ENCODE assay signal across 34 cellular contexts in the genomic region with DNA sequence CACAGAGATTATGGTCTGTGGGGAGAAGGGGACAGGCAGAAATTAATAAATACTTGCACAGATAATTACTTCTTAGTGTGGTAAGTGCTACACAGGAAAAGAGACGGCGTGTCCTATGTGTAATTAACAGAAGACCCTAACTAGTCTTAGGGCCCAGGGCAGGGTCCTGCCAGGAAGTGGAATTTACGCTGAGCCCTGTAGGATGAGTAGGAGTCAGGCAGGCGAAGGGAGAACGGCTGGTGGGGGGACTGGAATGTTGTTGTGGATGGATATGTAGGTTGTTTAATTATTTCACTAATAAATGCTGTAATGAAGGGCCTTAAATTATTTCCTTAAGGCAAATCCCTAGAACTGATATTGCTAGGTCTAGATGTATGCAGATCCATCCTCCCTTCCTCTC.
"Had no signal": no experiment of that assay in that cellular context is flagged by ENCODE, and none has a peak within 500 bp of the region (broad histone marks: within the 10 kb centered on the region; RNA-seq: fewer than 3 reads in every experiment).

No MANE protein-coding gene starts in this region.

- H3K9me3 ChIP-seq: MG63 had no signal

- H3K4me2 ChIP-seq: KMS-11 had no signal

- H3K27me3 ChIP-seq: MG63 had no signal

- DNase-seq: Karpas-422, Kasumi-1, MG63, MM.1S, MV-4-11, NCI-H1048, NCI-H1092, NCI-H1092 treated with DMSO at 0.1 percent for 48 hours, NCI-H1105, NCI-H1105 treated with DMSO at 0.1 percent for 48 hours, NCI-H1417, NCI-H1417 treated with DMSO at 0.1 percent for 48 hours, NCI-H1436, NCI-H1436 treated with DMSO at 0.1 percent for 48 hours, NCI-H146, NCI-H1694, NCI-H1694 treated with DMSO at 0.1 percent for 48 hours, NCI-H187, NCI-H187 treated with DMSO at 0.1 percent for 48 hours, NCI-H1930, NCI-H2029, NCI-H2029 treated with DMSO at 0.1 percent for 48 hours, NCI-H2081, NCI-H2081 treated with DMSO at 0.1 percent for 48 hours, NCI-H2107, NCI-H2171, NCI-H2171 treated with DMSO at 0.1 percent for 48 hours, NCI-H2227 treated with DMSO at 0.1 percent for 48 hours, NCI-H226, NCI-H345, NCI-H446, NCI-H446 treated with DMSO at 0.1 percent for 48 hours, NCI-H510A had no signal

- H3K9ac ChIP-seq: KMS-11 had no signal

- H3K27ac ChIP-seq: KMS-11 had no signal

- H3K36me3 ChIP-seq: MG63 had no signal

- H3K4me3 ChIP-seq: MG63 had no signal
